28 cellular contexts compared by ENCODE assay signal in genomic region chr2:2728635-2729034, GRCh38.
"Had no signal": no experiment of that assay in that cellular context is flagged by ENCODE, and none has a peak within 500 bp of the region (broad histone marks: within the 10 kb centered on the region; RNA-seq: fewer than 3 reads in every experiment).

No MANE protein-coding gene starts in this region.

- H3K27me3 Mint-ChIP-seq: stimulated activated memory B cell treated with anti-CD40 and anti-IgM and Interleukin-4, amounts not matched to agents 10 μg/mL and 1 μg/mL and 100 μg/mL, for 72 hours; stimulated activated naive CD8-positive, alpha-beta T cell treated with anti-CD3 and anti-CD28 coated beads, Interleukin-15, Interleukin-2, amounts not matched to agents 100 ng/mL and 50 ng/mL, for 24 hours had no signal

- H3K27ac Mint-ChIP-seq: stimulated activated effector memory CD8-positive, alpha-beta T cell treated with anti-CD3 and anti-CD28 coated beads, Interleukin-12 subunit alpha, Interleukin-12 subunit beta, amount 100 ng/mL, for 72 hours; stimulated activated memory B cell treated with anti-CD40 and anti-IgM and Interleukin-4, amounts not matched to agents 10 μg/mL and 1 μg/mL and 100 μg/mL, for 72 hours; stimulated activated naive B cell treated with anti-CD40 and anti-IgM and Interleukin-4, amounts not matched to agents 10 μg/mL and 1 μg/mL and 100 μg/mL, for 72 hours; stimulated activated naive CD8-positive, alpha-beta T cell treated with anti-CD3 and anti-CD28 coated beads, Interleukin-15, amount 100 ng/mL, for 72 hours; stimulated activated naive CD8-positive, alpha-beta T cell treated with anti-CD3 and anti-CD28 coated beads, Interleukin-15, Interleukin-2, amounts not matched to agents 100 ng/mL and 50 ng/mL, for 24 hours; type B pancreatic cell had no signal

- H3K27ac ChIP-seq: stomach, suprapubic skin, testis, thoracic aorta, thyroid gland, tibial artery, tibial nerve, transverse colon, upper lobe of left lung, upper lobe of right lung, uterus, vagina had no signal

- H3K9me3 Mint-ChIP-seq: stimulated activated effector memory CD8-positive, alpha-beta T cell treated with anti-CD3 and anti-CD28 coated beads, Interleukin-12 subunit alpha, Interleukin-12 subunit beta, amount 100 ng/mL, for 72 hours; stimulated activated memory B cell treated with anti-CD40 and anti-IgM and Interleukin-4, amounts not matched to agents 10 μg/mL and 1 μg/mL and 100 μg/mL, for 72 hours; stimulated activated naive B cell treated with anti-CD40 and anti-IgM and Interleukin-4, amounts not matched to agents 10 μg/mL and 1 μg/mL and 100 μg/mL, for 72 hours; stimulated activated naive CD8-positive, alpha-beta T cell treated with anti-CD3 and anti-CD28 coated beads, Interleukin-15, amount 100 ng/mL, for 72 hours; stimulated activated naive CD8-positive, alpha-beta T cell treated with anti-CD3 and anti-CD28 coated beads, Interleukin-15, Interleukin-2, amounts not matched to agents 100 ng/mL and 50 ng/mL, for 24 hours; type B pancreatic cell had no signal

- H3K36me3 ChIP-seq: stomach, suprapubic skin, thoracic aorta, thyroid gland, tibial artery, tibial nerve, transverse colon, upper lobe of left lung, upper lobe of right lung, uterus, vagina had no signal

- H3K27me3 ChIP-seq: testis, thyroid gland, tibial nerve, transverse colon, upper lobe of left lung, upper lobe of right lung, uterus, vagina had no signal

- H3K4me1 Mint-ChIP-seq: stimulated activated effector memory CD8-positive, alpha-beta T cell treated with anti-CD3 and anti-CD28 coated beads, Interleukin-12 subunit alpha, Interleukin-12 subunit beta, amount 100 ng/mL, for 72 hours; stimulated activated memory B cell treated with anti-CD40 and anti-IgM and Interleukin-4, amounts not matched to agents 10 μg/mL and 1 μg/mL and 100 μg/mL, for 72 hours; stimulated activated naive B cell treated with anti-CD40 and anti-IgM and Interleukin-4, amounts not matched to agents 10 μg/mL and 1 μg/mL and 100 μg/mL, for 72 hours; stimulated activated naive CD8-positive, alpha-beta T cell treated with anti-CD3 and anti-CD28 coated beads, Interleukin-15, amount 100 ng/mL, for 72 hours had no signal

- ATAC-seq: stimulated activated effector memory CD8-positive, alpha-beta T cell treated with anti-CD3 and anti-CD28 coated beads, Interleukin-12 subunit alpha, Interleukin-12 subunit beta, amount 100 ng/mL, for 72 hours; stimulated activated memory B cell treated with anti-CD40 and anti-IgM and Interleukin-4, amounts not matched to agents 10 μg/mL and 1 μg/mL and 100 μg/mL, for 72 hours; stimulated activated naive B cell treated with anti-CD40 and anti-IgM and Interleukin-4, amounts not matched to agents 10 μg/mL and 1 μg/mL and 100 μg/mL, for 72 hours; stimulated activated naive CD8-positive, alpha-beta T cell treated with anti-CD3 and anti-CD28 coated beads, Interleukin-15, amount 100 ng/mL, for 72 hours; stimulated activated naive CD8-positive, alpha-beta T cell treated with anti-CD3 and anti-CD28 coated beads, Interleukin-15, Interleukin-2, amounts not matched to agents 100 U/mL and 50 U/mL, for 24 hours; upper lobe of right lung had no signal

- DNase-seq: stimulated activated CD4-positive, alpha-beta T cell treated with anti-CD3 and anti-CD28 coated beads, Interleukin-2, amount 100 ng/mL, for 48 hours; stimulated activated CD4-positive, alpha-beta T cell treated with anti-CD3 and anti-CD28 coated beads, Interleukin-4, amount 100 ng/mL, for 1 hour; stimulated activated CD4-positive, alpha-beta T cell treated with anti-CD3 and anti-CD28 coated beads, Interleukin-4, amount 100 ng/mL, for 24 hours; stimulated activated CD4-positive, alpha-beta T cell treated with anti-CD3 and anti-CD28 coated beads, Interleukin-4, amount 100 ng/mL, for 4 hours; stimulated activated CD8-positive, alpha-beta memory T cell treated with anti-CD3 and anti-CD28 coated beads, Interleukin-4, amount 100 ng/mL, for 48 hours; stimulated activated naive B cell treated with anti-CD40 and anti-IgM and Interleukin-4, amounts not matched to agents 10 μg/mL and 1 μg/mL and 100 μg/mL, for 72 hours; stimulated activated naive CD4-positive, alpha-beta T cell; stimulated activated naive CD4-positive, alpha-beta T cell treated with Interleukin-2 at 50 U/mL for 16 hours; stimulated activated naive CD8-positive, alpha-beta T cell treated with anti-CD3 and anti-CD28 coated beads, Interleukin-15, amount 100 ng/mL, for 72 hours; stimulated activated naive CD8-positive, alpha-beta T cell treated with anti-CD3 and anti-CD28 coated beads, Interleukin-15, Interleukin-2, amounts not matched to agents 100 U/mL and 50 U/mL, for 24 hours; stomach; substantia nigra; testis; thyroid gland; tibial artery; transverse colon; trophoblast cell; upper lobe of right lung; uterus had no signal

- H3K4me1 ChIP-seq: stomach, suprapubic skin, testis, thyroid gland, tibial artery, tibial nerve, transverse colon, upper lobe of left lung, upper lobe of right lung, uterus, vagina had no signal

- H3K4me3 Mint-ChIP-seq: stimulated activated effector memory CD8-positive, alpha-beta T cell treated with anti-CD3 and anti-CD28 coated beads, Interleukin-12 subunit alpha, Interleukin-12 subunit beta, amount 100 ng/mL, for 72 hours; stimulated activated memory B cell treated with anti-CD40 and anti-IgM and Interleukin-4, amounts not matched to agents 10 μg/mL and 1 μg/mL and 100 μg/mL, for 72 hours; stimulated activated naive B cell treated with anti-CD40 and anti-IgM and Interleukin-4, amounts not matched to agents 10 μg/mL and 1 μg/mL and 100 μg/mL, for 72 hours; stimulated activated naive CD8-positive, alpha-beta T cell treated with anti-CD3 and anti-CD28 coated beads, Interleukin-15, amount 100 ng/mL, for 72 hours; stimulated activated naive CD8-positive, alpha-beta T cell treated with anti-CD3 and anti-CD28 coated beads, Interleukin-15, Interleukin-2, amounts not matched to agents 100 ng/mL and 50 ng/mL, for 24 hours; type B pancreatic cell had no signal

- H3K4me3 ChIP-seq: stomach, suprapubic skin, testis, thoracic aorta, thyroid gland, tibial artery, tibial nerve, transverse colon, upper lobe of left lung, upper lobe of right lung, uterus, vagina had no signal

- H3K36me3 Mint-ChIP-seq: stimulated activated effector memory CD8-positive, alpha-beta T cell treated with anti-CD3 and anti-CD28 coated beads, Interleukin-12 subunit alpha, Interleukin-12 subunit beta, amount 100 ng/mL, for 72 hours; stimulated activated memory B cell treated with anti-CD40 and anti-IgM and Interleukin-4, amounts not matched to agents 10 μg/mL and 1 μg/mL and 100 μg/mL, for 72 hours; stimulated activated naive B cell treated with anti-CD40 and anti-IgM and Interleukin-4, amounts not matched to agents 10 μg/mL and 1 μg/mL and 100 μg/mL, for 72 hours; type B pancreatic cell had no signal
